ENCODE assay signal across 8 cellular contexts in the genomic region with DNA sequence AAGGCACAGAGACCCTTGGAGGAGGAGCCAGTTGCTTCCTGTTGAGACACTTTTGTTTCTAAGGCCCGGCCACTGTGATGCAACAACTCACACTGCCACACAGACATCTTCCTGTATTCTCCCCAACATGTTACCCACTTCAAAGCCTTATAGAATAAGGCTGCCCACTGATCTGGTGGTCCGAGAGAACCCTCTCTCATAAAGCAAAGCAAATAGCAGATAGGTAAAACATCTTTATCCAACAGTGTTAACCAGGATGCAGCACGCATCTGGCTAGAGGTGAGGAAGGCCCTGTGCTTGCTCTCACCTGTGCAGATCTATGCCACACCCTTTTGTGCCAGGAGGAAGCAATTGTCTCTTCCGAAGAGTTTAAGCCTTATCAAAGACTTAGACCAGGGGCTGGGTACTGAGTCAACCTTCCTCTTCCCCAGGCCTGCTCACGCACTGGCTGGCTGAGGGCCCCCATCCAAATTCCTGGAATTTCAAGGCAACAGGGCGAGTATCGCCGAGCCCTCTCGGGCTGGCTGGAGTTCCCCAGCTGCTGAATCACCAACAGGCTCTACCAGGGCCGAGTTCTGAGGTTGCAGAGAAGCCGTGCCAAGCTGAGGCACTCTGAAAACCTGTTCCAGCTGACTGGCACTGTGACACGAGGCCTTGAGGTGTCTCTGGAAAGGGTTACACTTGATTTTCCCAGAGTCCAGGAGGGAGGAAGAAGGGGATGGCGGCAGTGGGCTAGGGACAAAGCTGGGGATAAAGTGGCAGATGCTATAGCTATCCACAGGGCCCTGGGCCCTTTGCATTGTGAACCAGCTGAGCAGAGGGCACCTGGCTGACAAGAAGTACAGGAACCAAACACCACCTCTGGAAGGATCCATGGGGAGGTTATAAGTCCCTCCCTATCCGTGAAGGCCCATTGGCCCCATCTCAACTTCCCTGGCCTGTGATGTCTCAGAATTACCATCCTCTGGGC. TPM values are rescaled to one million over a fixed set of nuclear protein-coding genes. Genes with fewer than 3 reads are reported as not detected.
DNase-seq lines count a peak whose midpoint lies in the region; ATAC-seq and TF ChIP-seq lines count a peak whose summit lies in the region.

No MANE protein-coding gene starts in this region.

- no peak overlapping the region for H3K4me3 ChIP-seq in fibroblast of the aortic adventitia (ENCODE audit: low read depth, low read length)

- ATAC-seq in HG03469 (IDR thresholded peaks at IDR 0.05; ENCODE audit: unreplicated experiment): no peak
- no peak for ATAC-seq in GM18858 (IDR thresholded peaks at IDR 0.05; ENCODE audit: unreplicated experiment)
- no peak for ATAC-seq in GM21717 (IDR thresholded peaks at IDR 0.05; ENCODE audit: unreplicated experiment)

- no peak for TF ChIP-seq CTCF in fibroblast of the aortic adventitia (IDR thresholded peaks at IDR 0.05; ENCODE audit: insufficient read depth, low read length)

- peak; percentile 62 for DNase-seq in activated CD8-positive, alpha-beta memory T cell treated with anti-CD3 and anti-CD28 coated beads for 24 hours
- no peak for DNase-seq in activated CD8-positive, alpha-beta memory T cell treated with anti-CD3 and anti-CD28 coated beads, Interleukin-2, amount 50 U/mL, for 48 hours
- peak; percentile 6 to 29 for DNase-seq in activated CD4-positive, alpha-beta T cell treated with anti-CD3 and anti-CD28 coated beads, Interleukin-2, amount 50 U/mL, for 4 hours
- DNase-seq in fibroblast of the aortic adventitia (ENCODE audit: low read depth): peak; percentile 80
- DNase-seq in stimulated activated CD4-positive, alpha-beta T cell treated with anti-CD3 and anti-CD28 coated beads, Interleukin-4, amount 100 ng/mL, for 24 hours: peak; percentile 11

RNA-seq across cellular contexts. Expression of gene TGFA, which starts 29.3 kb away (rescaled TPM):
- not detected in 2 replicates for total RNA-seq in fibroblast of the aortic adventitia (ENCODE audit: low replicate concordance)
